ENCODE assay signal across 12 cellular contexts in the genomic region with DNA sequence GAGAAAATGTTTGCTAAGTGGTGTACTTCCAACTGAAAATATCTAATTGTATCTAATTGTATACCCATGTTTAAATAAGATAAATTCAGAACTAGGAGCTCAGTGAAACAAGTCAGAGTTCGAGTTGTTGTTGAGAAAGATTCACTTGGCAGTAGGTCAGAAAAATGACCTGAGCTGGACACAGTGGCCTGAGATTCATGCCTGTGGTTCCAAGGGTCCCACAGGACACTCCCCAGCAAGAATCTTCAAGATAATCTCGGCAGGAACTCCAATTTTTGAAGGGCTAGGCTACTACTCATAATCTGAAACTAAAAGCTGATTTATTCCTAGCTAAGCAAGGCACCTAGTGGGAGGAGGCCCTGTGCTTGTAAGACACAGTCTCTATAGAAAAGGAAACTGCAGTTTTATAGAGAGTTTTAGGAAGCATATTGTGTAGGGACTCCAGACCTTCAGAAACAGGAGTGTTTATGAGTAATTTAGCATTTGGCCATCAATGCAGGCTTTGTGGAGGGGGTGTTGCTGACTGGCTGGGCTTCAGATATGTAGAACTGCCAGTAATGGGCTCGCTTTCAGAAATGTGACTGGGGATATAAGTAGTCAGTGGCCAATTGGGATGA. TPM values are rescaled to one million over a fixed set of nuclear protein-coding genes. Genes with fewer than 3 reads are reported as not detected.
DNase-seq lines count a peak whose midpoint lies in the region; ATAC-seq, FAIRE-seq and TF ChIP-seq lines count a peak whose summit lies in the region.
"Had no signal": no experiment of that assay in that cellular context is flagged by ENCODE, and none has a peak within 500 bp of the region (broad histone marks: within the 10 kb centered on the region; RNA-seq: fewer than 3 reads in every experiment).

No MANE protein-coding gene starts in this region.

- no peak for TF ChIP-seq CTCF in cardiac fibroblast (IDR thresholded peaks at IDR 0.05; ENCODE audit: low read depth, low read length)
- TF ChIP-seq CTCF in kidney (IDR thresholded peaks at IDR 0.05; ENCODE audit: borderline replicate concordance, extremely low read depth, insufficient read depth) = no peak
- TF ChIP-seq CTCF in testis (IDR thresholded peaks at IDR 0.05) = no peak

- H3K9me3 ChIP-seq in kidney (ENCODE audit: control insufficient read depth in 1 of 2, low read length in 2 of 2) = no peaks in the 10 kb centered on the region
- H3K9me3 ChIP-seq in testis = no peaks in the 10 kb centered on the region
- H3K9me3 ChIP-seq: esophagus muscularis mucosa had no signal

- H3K36me3 ChIP-seq in kidney (ENCODE audit: control insufficient read depth in 1 of 2, insufficient read depth in 2 of 2, low read length in 2 of 2) (no peaks in the 10 kb centered on the region), testis (ENCODE audit: low read depth, missing control alignments) (no peaks in the 10 kb centered on the region)
- H3K36me3 ChIP-seq: esophagus muscularis mucosa had no signal

- TF ChIP-seq POLR2A in testis (IDR thresholded peaks at IDR 0.05) = no peak

- H3K27me3 ChIP-seq in testis = no peaks in the 10 kb centered on the region
- H3K27me3 ChIP-seq: esophagus muscularis mucosa had no signal

- H3K27ac ChIP-seq in kidney (ENCODE audit: low read depth in 2 of 2, low read length in 2 of 2) (no peak overlapping the region), testis (no peak overlapping the region)
- H3K27ac ChIP-seq: esophagus muscularis mucosa had no signal

- no peak overlapping the region for H3K9ac ChIP-seq in kidney (ENCODE audit: low read length in 2 of 2)

- intact Hi-C loops in kidney (cut with DNase I) = no loop called here
- intact Hi-C loops in testis (cut with DNase I; ENCODE audit: low total_unique reads) = no loop called here

- H3K4me3 ChIP-seq in cardiac fibroblast (replicated peaks in 1 of 2; ENCODE audit: low read depth in 2 of 2, low read length in 2 of 2) (no peak overlapping the region), kidney (ENCODE audit: low read length in 2 of 2) (no peak overlapping the region), testis (no peak overlapping the region)
- H3K4me3 ChIP-seq: esophagus muscularis mucosa had no signal

- FAIRE-seq in kidney (lab: Jason Lieb, UNC) = no peak

- no peaks in the 10 kb centered on the region for H3K4me1 ChIP-seq in kidney (ENCODE audit: control insufficient read depth in 1 of 2, insufficient read depth in 1 of 2, low read depth in 1 of 2, low read length in 2 of 2)
- H3K4me1 ChIP-seq in testis = no peaks in the 10 kb centered on the region

- 43 to 44% methylated on average over 3 of the region's 3 CpGs for WGBS in testis, 2 donors

- peak; percentile 14 to 29 for DNase-seq in cardiac fibroblast (ENCODE audit: low read depth in 2 of 2)
- no peak for DNase-seq in kidney
- no peak for DNase-seq in testis
- no peak for DNase-seq in DMS79 treated with DMSO at 0.1 percent for 48 hours (lab: John Stamatoyannopoulos, UW)
- DNase-seq in dermis blood vessel endothelial cell = no peak
- DNase-seq: NCI-H2171, SW 1271 had no signal

- ATAC-seq in GM18502 (IDR thresholded peaks at IDR 0.05; ENCODE audit: poor library complexity, unreplicated experiment) (peak; percentile 60), GM19467 (IDR thresholded peaks at IDR 0.05; ENCODE audit: unreplicated experiment) (peak; percentile 66), HG03159 (IDR thresholded peaks at IDR 0.05; ENCODE audit: unreplicated experiment) (peak; percentile 49)

RNA-seq across cellular contexts. Expression of gene SP140, which starts 43.2 kb away (rescaled TPM):
- total RNA-seq in kidney (7.3 TPM), testis (1 to 10 TPM; 2.0 to 7.2 TPM), dermis blood vessel endothelial cell (0.09 TPM in 1 of 2 replicates, not detected in the other)
- polyA plus RNA-seq in kidney (ENCODE audit: insufficient read depth, low read depth, low replicate concordance) (0.52 TPM), testis (ENCODE audit: insufficient read depth, low read depth, low replicate concordance) (4.8 TPM)
- total RNA-seq: lung microvascular endothelial cell had no signal

RNA-seq across cellular contexts. Expression of gene SP110, which starts 48.9 kb away (rescaled TPM):
- total RNA-seq in kidney (28.3 TPM), testis (10 to 100 TPM; 15.3 to 17.7 TPM), dermis blood vessel endothelial cell (5.3 and 7.4 TPM in 2 replicates)
- polyA plus RNA-seq in kidney (ENCODE audit: insufficient read depth, low read depth, low replicate concordance) (12.7 TPM), testis (ENCODE audit: insufficient read depth, low read depth, low replicate concordance) (7.5 TPM)

RNA-seq across cellular contexts. Expression of gene SP140L, which starts 58.3 kb away (rescaled TPM):
- total RNA-seq in kidney (23.8 TPM), testis (10 to 100 TPM in 1 of 2 donors, 1 to 10 TPM in 1; 7.9 to 21.9 TPM), dermis blood vessel endothelial cell (9.2 and 33.7 TPM in 2 replicates)
- polyA plus RNA-seq in kidney (ENCODE audit: insufficient read depth, low read depth, low replicate concordance) (4.6 TPM), testis (ENCODE audit: insufficient read depth, low read depth, low replicate concordance) (7.2 TPM)

Comparison
In these comparisons a context has a peak if more than half of its experiments do, and no peak if none do; other contexts are left out.
1. DNase-seq: peak in cardiac fibroblast (2 of 2); none in kidney (single experiment), testis (single experiment), DMS79 treated with DMSO at 0.1 percent for 48 hours (single experiment) and dermis blood vessel endothelial cell (single experiment).
2. Peak in every context shown above with its lines, with median percentiles within 50 percentile points of each other: ATAC-seq.